In the genomic region with DNA sequence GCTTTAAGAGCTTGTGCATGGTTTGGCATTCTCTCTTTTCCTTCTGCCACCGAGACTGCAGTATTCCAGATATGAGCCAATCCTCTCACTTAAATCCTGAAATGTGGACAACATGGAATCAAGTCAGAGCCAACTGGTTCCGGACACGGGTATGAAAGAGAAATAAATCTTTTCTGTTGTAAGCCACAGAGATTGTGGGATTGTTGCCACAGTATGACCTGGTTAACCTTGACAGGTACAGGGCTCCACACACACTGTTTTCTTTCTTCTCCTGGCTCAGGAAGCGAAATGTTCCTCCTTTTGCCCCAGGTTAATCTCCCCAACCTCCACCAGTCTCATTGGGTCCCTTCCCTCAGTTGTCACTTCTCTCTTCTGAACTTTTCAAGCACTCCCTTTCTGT, we compare ENCODE assay signal across 18 cellular contexts. TPM values are rescaled to one million over a fixed set of nuclear protein-coding genes. Genes with fewer than 3 reads are reported as not detected.
DNase-seq lines count a peak whose midpoint lies in the region; ATAC-seq and TF ChIP-seq lines count a peak whose summit lies in the region.
"Had no signal": no experiment of that assay in that cellular context is flagged by ENCODE, and none has a peak within 500 bp of the region (broad histone marks: within the 10 kb centered on the region; RNA-seq: fewer than 3 reads in every experiment).

No MANE protein-coding gene starts in this region.

- in situ Hi-C loops in transverse colon (cut with MboI; ENCODE audit: low pct_ligation_motif_present in 1 of 4, low pct_unique_long_range_greater_than_20kb in 1 of 4, low sequenced_read_pairs in 3 of 4): no loop called here

- BruUV-seq in MCF 10A (replicated peaks; lab: Mats Ljungman, UMichigan): no TSS peak

- no peak overlapping the region for H3K4me3 Mint-ChIP-seq in MCF 10A (ENCODE audit: unreplicated experiment)
- H3K4me3 Mint-ChIP-seq: CD14-positive monocyte; CD4-positive, alpha-beta memory T cell; H9 had no signal

- CTCF ChIA-PET in MCF 10A (lab: Yijun Ruan, JAX): no interaction called here

- H3K9ac ChIP-seq in colonic mucosa (ENCODE audit: low read depth in 2 of 2, low read length in 2 of 2) (no peak overlapping the region), mucosa of rectum (ENCODE audit: low read depth in 1 of 2, low read length in 2 of 2) (peak overlapping the region; percentile 26 to 31)
- H3K9ac ChIP-seq: BLaER1 had no signal

- H3K36me3 ChIP-seq in breast epithelium (no peaks in the 10 kb centered on the region), colonic mucosa (no peaks in the 10 kb centered on the region), mucosa of rectum (ENCODE audit: control insufficient read depth in 2 of 2, insufficient read depth in 2 of 2, low read length in 2 of 2) (no peaks in the 10 kb centered on the region), transverse colon (no peaks in the 10 kb centered on the region)
- H3K36me3 ChIP-seq: BLaER1 had no signal

- H3K9me3 ChIP-seq in breast epithelium (no peaks in the 10 kb centered on the region), colonic mucosa (no peaks in the 10 kb centered on the region), mucosa of rectum (ENCODE audit: control insufficient read depth in 2 of 2, low read length in 2 of 2) (no peaks in the 10 kb centered on the region), transverse colon (no peaks in the 10 kb centered on the region)
- H3K9me3 ChIP-seq: BLaER1 had no signal

- no peak for ATAC-seq in GM18907 (IDR thresholded peaks at IDR 0.05; ENCODE audit: unreplicated experiment)
- ATAC-seq: A549 had no signal

- no peaks in the 10 kb centered on the region for H3K27me3 Mint-ChIP-seq in MCF 10A (ENCODE audit: insufficient read depth, unreplicated experiment)

- DNase-seq in breast epithelium (ENCODE audit: low spot score in 2 of 2): no peak
- no peak for DNase-seq in MCF 10A (ENCODE audit: unreplicated experiment)
- DNase-seq in colonic mucosa: no peak
- DNase-seq in transverse colon: no peak
- DNase-seq in NK-92 (lab: John Stamatoyannopoulos, UW; ENCODE audit: unreplicated experiment): no peak
- no peak for DNase-seq in NCI-H2081 (lab: John Stamatoyannopoulos, UW)
- DNase-seq: AML-193; CD4-positive, alpha-beta memory T cell; DMS153; DMS79; GDM1; H9 had no signal

- H3K4me1 ChIP-seq in breast epithelium (no peaks in the 10 kb centered on the region), colonic mucosa (no peaks in the 10 kb centered on the region), mucosa of rectum (ENCODE audit: control insufficient read depth in 2 of 2, insufficient read depth in 2 of 2, low read length in 2 of 2) (peaks cover 8 to 42% of the 10 kb centered on the region in 2 donors), transverse colon (peaks cover 0 to 42% (median 14%) of the 10 kb centered on the region in 4 donors)
- H3K4me1 ChIP-seq: BLaER1 had no signal

- 45 to 69% methylated on average over 2 to 4 of the region's 4 CpGs for WGBS in transverse colon (ENCODE audit: low coverage in 1 of 2), 2 donors

- no peak overlapping the region for H3K27ac Mint-ChIP-seq in MCF 10A (ENCODE audit: low read depth, unreplicated experiment)
- H3K27ac Mint-ChIP-seq: CD4-positive, alpha-beta memory T cell; H9 had no signal

- TF ChIP-seq CTCF in breast epithelium (IDR thresholded peaks at IDR 0.05) (no peak), MCF 10A (IDR thresholded peaks at IDR 0.05; ENCODE audit: unreplicated experiment) (no peak), colonic mucosa (IDR thresholded peaks at IDR 0.05) (no peak), transverse colon (IDR thresholded peaks at IDR 0.05) (no peak)

- H3K4me1 Mint-ChIP-seq in MCF 10A (ENCODE audit: insufficient read depth, unreplicated experiment): peaks cover 14% of the 10 kb centered on the region

- TF ChIP-seq EP300 in transverse colon (IDR thresholded peaks at IDR 0.05; ENCODE audit: low read depth): no peak

- H3K9me3 Mint-ChIP-seq in MCF 10A (ENCODE audit: unreplicated experiment): no peaks in the 10 kb centered on the region
- H3K9me3 Mint-ChIP-seq: CD14-positive monocyte; CD4-positive, alpha-beta memory T cell had no signal

- H3K27me3 ChIP-seq in breast epithelium: no peaks in the 10 kb centered on the region
- no peaks in the 10 kb centered on the region for H3K27me3 ChIP-seq in colonic mucosa
- no peaks in the 10 kb centered on the region for H3K27me3 ChIP-seq in mucosa of rectum (ENCODE audit: control insufficient read depth in 2 of 2, insufficient read depth in 2 of 2, low read length in 2 of 2)
- H3K27me3 ChIP-seq in transverse colon: no peaks in the 10 kb centered on the region
- H3K27me3 ChIP-seq: BLaER1 had no signal

- POLR2A ChIA-PET in MCF 10A (lab: Yijun Ruan, JAX): no interaction called here

- H3K4me3 ChIP-seq in breast epithelium (no peak overlapping the region), colonic mucosa (no peak overlapping the region), mucosa of rectum (ENCODE audit: low read length in 2 of 2) (peak overlapping the region in 1 of 2 donors; percentile 26), transverse colon (no peak overlapping the region)
- H3K4me3 ChIP-seq: A549, BLaER1 had no signal

- no peaks in the 10 kb centered on the region for H3K36me3 Mint-ChIP-seq in MCF 10A (ENCODE audit: insufficient read depth, unreplicated experiment)
- H3K36me3 Mint-ChIP-seq: CD4-positive, alpha-beta memory T cell had no signal

- TF ChIP-seq POLR2A in breast epithelium (IDR thresholded peaks at IDR 0.05) (no peak), transverse colon (IDR thresholded peaks at IDR 0.05) (no peak)

- intact Hi-C loops in breast epithelium (cut with DNase I; ENCODE audit: low total_unique reads): no loop called here
- intact Hi-C loops in MCF 10A (cut with micrococcal nuclease): no loop called here
- intact Hi-C loops in colonic mucosa (cut with DNase I): no loop called here
- intact Hi-C loops in transverse colon (cut with DNase I; ENCODE audit: low total_unique reads): loop anchor here (5.0 kb wide), 1 partner anchor 366 kb away; no protein-coding TSS in a partner anchor

- H3K27ac ChIP-seq in breast epithelium: peak overlapping the region; percentile 40 to 64
- peak overlapping the region; percentile 78 for H3K27ac ChIP-seq in colonic mucosa
- H3K27ac ChIP-seq in mucosa of rectum (ENCODE audit: low read depth in 2 of 2, low read length in 2 of 2): peak overlapping the region; percentile 83 to 94
- peak overlapping the region; percentile 74 to 82 (median 80) for H3K27ac ChIP-seq in transverse colon
- H3K27ac ChIP-seq: 22Rv1, A549, BLaER1 had no signal

RNA-seq across cellular contexts. Expression of a gene that starts 6.5 kb away (rescaled TPM):
- total RNA-seq in breast epithelium (100 to 1,000 TPM; 195 to 751 (median 536) TPM), MCF 10A (2022) (379 and 392 TPM in 2 replicates), colonic mucosa (100 to 1,000 TPM in 1 of 2 donors, 10 to 100 TPM in 1; 88.6 to 273 TPM), transverse colon (100 to 1,000 TPM in 2 of 4 donors, 10 to 100 TPM in 2; 31.4 to 132 (median 105) TPM)

Comparison
In these comparisons a context has a peak if more than half of its experiments do, and no peak if none do; other contexts are left out.
1. H3K9ac ChIP-seq: peak in mucosa of rectum (2 of 2); none in colonic mucosa (0 of 2).
2. Peak in every context shown above with its lines, with median percentiles within 50 percentile points of each other: H3K27ac ChIP-seq.